Comparison of ENCODE assay signal across 1 cellular context in the genomic region with DNA sequence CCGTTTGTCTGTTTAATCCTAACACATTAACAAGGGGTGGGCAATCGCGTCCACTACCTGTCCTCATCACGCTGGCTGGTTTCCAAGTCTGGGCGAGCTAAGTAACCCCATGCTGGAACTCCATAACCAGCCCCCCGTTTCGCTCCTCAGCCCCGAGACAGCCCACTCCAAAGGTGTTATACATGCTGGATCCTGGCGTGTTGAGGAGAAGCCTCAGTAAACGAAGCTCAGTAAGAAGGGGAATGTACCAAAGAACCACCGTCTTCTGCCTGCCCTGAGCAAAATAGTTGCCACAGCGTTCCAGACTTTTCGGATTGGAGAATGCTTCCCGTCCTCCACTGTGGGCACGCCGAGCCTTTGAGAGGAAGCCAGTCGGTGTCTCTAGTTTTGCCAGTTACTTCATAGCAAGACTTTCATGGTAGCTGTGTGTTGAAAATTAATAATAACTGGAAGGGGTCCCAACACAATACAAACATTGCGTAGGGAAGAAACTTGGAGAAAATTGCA.
TF ChIP-seq lines count a peak whose summit lies in the region.

No MANE protein-coding gene starts in this region.

TF ChIP-seq in SK-N-SH, 30 proteins besides CTCF, POLR2A, EP300 and RAD21 (continued from another document):
- TF ChIP-seq, protein P1, sequence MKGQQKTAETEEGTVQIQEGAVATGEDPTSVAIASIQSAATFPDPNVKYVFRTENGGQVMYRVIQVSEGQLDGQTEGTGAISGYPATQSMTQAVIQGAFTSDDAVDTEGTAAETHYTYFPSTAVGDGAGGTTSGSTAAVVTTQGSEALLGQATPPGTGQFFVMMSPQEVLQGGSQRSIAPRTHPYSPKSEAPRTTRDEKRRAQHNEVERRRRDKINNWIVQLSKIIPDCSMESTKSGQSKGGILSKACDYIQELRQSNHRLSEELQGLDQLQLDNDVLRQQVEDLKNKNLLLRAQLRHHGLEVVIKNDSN (IDR thresholded peaks at IDR 0.05; ENCODE audit: borderline replicate concordance, low read depth) = no peak
- TF ChIP-seq TCF12 (IDR thresholded peaks at IDR 0.05) (no peak), JUND (IDR thresholded peaks at IDR 0.05) (no peak), TEAD4 (IDR thresholded peaks at IDR 0.05; ENCODE audit: borderline replicate concordance, insufficient read depth) (no peak), USF2 (IDR thresholded peaks at IDR 0.05; ENCODE audit: borderline replicate concordance, low read depth, low read length) (no peak), EZH2phosphoT487 (IDR thresholded peaks at IDR 0.05; ENCODE audit: borderline replicate concordance, low read depth) (no peak), MXI1 (IDR thresholded peaks at IDR 0.05; ENCODE audit: low read depth, low read length) (no peak), ELF1 (IDR thresholded peaks at IDR 0.05) (no peak), CHD2 (IDR thresholded peaks at IDR 0.05; ENCODE audit: low read length, partially characterized antibody) (no peak), TAF1 (IDR thresholded peaks at IDR 0.05; ENCODE audit: borderline replicate concordance, low read depth, low read length) (no peak)
- TF ChIP-seq, protein P2, sequence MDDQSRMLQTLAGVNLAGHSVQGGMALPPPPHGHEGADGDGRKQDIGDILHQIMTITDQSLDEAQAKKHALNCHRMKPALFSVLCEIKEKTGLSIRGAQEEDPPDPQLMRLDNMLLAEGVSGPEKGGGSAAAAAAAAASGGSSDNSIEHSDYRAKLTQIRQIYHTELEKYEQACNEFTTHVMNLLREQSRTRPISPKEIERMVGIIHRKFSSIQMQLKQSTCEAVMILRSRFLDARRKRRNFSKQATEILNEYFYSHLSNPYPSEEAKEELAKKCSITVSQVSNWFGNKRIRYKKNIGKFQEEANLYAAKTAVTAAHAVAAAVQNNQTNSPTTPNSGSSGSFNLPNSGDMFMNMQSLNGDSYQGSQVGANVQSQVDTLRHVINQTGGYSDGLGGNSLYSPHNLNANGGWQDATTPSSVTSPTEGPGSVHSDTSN (IDR thresholded peaks at IDR 0.05) = no peak
